ENCODE assay signal across 29 cellular contexts in the genomic region with DNA sequence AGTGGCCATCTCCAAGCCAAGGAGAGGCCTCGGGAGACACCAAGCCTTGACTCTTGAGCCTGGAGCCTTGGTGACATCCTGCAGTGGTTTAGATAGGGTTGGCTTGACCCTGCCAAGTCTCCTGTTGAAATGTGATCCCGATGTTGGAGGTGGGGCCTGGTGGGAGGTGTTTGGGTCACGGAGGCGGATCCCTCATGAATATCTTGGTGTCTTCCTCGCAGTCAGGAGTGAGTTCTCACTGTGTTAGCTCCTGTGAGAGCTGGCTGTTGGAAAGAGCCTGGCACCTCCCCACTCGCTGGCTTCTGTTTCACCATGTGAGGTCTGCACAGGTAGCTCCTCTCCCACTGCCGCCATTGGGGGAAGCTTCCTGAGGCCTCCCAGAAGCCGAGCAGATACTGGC. TPM values are rescaled to one million over a fixed set of nuclear protein-coding genes. Genes with fewer than 3 reads are reported as not detected.
"Had no signal": no experiment of that assay in that cellular context is flagged by ENCODE, and none has a peak within 500 bp of the region (broad histone marks: within the 10 kb centered on the region; RNA-seq: fewer than 3 reads in every experiment).

No MANE protein-coding gene starts in this region.

- H3K36me3 Mint-ChIP-seq: memory B cell; mesothelial cell of epicardium; naive B cell; natural killer cell treated with Interleukin-12 subunit alpha and Interleukin-12 subunit beta and Interleukin-15 and Interleukin-18, amount 100 ng/mL, for 72 hours; stimulated activated naive B cell treated with anti-CD40 and anti-IgM and Interleukin-4, amounts not matched to agents 10 μg/mL and 1 μg/mL and 100 μg/mL, for 72 hours had no signal

- H3K4me3 ChIP-seq: coronary artery, esophagus squamous epithelium, heart right ventricle, left ventricle myocardium inferior, lung, mucosa of descending colon, psoas muscle, sigmoid colon, thoracic aorta, tibial nerve, upper lobe of left lung had no signal

- H3K27ac Mint-ChIP-seq: memory B cell; mesothelial cell of epicardium; naive B cell; natural killer cell treated with Interleukin-12 subunit alpha and Interleukin-12 subunit beta and Interleukin-15 and Interleukin-18, amount 100 ng/mL, for 72 hours; stimulated activated naive B cell treated with anti-CD40 and anti-IgM and Interleukin-4, amounts not matched to agents 10 μg/mL and 1 μg/mL and 100 μg/mL, for 72 hours; stimulated activated naive CD8-positive, alpha-beta T cell treated with anti-CD3 and anti-CD28 coated beads, Interleukin-15, Interleukin-2, amounts not matched to agents 100 ng/mL and 50 ng/mL, for 24 hours had no signal

- H3K27ac ChIP-seq: coronary artery, esophagus squamous epithelium, heart right ventricle, left ventricle myocardium inferior, psoas muscle, sigmoid colon, thoracic aorta, tibial nerve, upper lobe of left lung had no signal

- H3K4me1 ChIP-seq: esophagus squamous epithelium, heart right ventricle, left ventricle myocardium inferior, psoas muscle, sigmoid colon, tibial nerve, upper lobe of left lung had no signal

- H3K9me3 Mint-ChIP-seq: memory B cell; mesothelial cell of epicardium; natural killer cell treated with Interleukin-12 subunit alpha and Interleukin-12 subunit beta and Interleukin-15 and Interleukin-18, amount 100 ng/mL, for 72 hours; neural crest cell; stimulated activated naive B cell treated with anti-CD40 and anti-IgM and Interleukin-4, amounts not matched to agents 10 μg/mL and 1 μg/mL and 100 μg/mL, for 72 hours; stimulated activated naive CD8-positive, alpha-beta T cell treated with anti-CD3 and anti-CD28 coated beads, Interleukin-15, Interleukin-2, amounts not matched to agents 100 ng/mL and 50 ng/mL, for 24 hours had no signal

- H3K9me3 ChIP-seq: esophagus squamous epithelium, heart right ventricle, left ventricle myocardium inferior, mucosa of descending colon, psoas muscle, sigmoid colon, thoracic aorta, tibial nerve, upper lobe of left lung had no signal

- H3K27me3 ChIP-seq: upper lobe of left lung had no signal

- H3K4me3 Mint-ChIP-seq: memory B cell; mesothelial cell of epicardium; naive B cell; natural killer cell treated with Interleukin-12 subunit alpha and Interleukin-12 subunit beta and Interleukin-15 and Interleukin-18, amount 100 ng/mL, for 72 hours; neural crest cell; stimulated activated naive B cell treated with anti-CD40 and anti-IgM and Interleukin-4, amounts not matched to agents 10 μg/mL and 1 μg/mL and 100 μg/mL, for 72 hours; stimulated activated naive CD8-positive, alpha-beta T cell treated with anti-CD3 and anti-CD28 coated beads, Interleukin-15, Interleukin-2, amounts not matched to agents 100 ng/mL and 50 ng/mL, for 24 hours had no signal

- H3K4me1 Mint-ChIP-seq: stimulated activated naive B cell treated with anti-CD40 and anti-IgM and Interleukin-4, amounts not matched to agents 10 μg/mL and 1 μg/mL and 100 μg/mL, for 72 hours had no signal

- ATAC-seq: heart right ventricle; left colon; mucosa of descending colon; natural killer cell treated with Interleukin-12 subunit alpha and Interleukin-12 subunit beta and Interleukin-15 and Interleukin-18, amount 100 ng/mL, for 72 hours; psoas muscle; right cardiac atrium; stimulated activated naive B cell treated with anti-CD40 and anti-IgM and Interleukin-4, amounts not matched to agents 10 μg/mL and 1 μg/mL and 100 μg/mL, for 72 hours had no signal

- H3K36me3 ChIP-seq: esophagus squamous epithelium, heart right ventricle, left ventricle myocardium inferior, sigmoid colon, thoracic aorta, tibial nerve, upper lobe of left lung had no signal

- DNase-seq: dermis blood vessel endothelial cell; effector memory CD4-positive, alpha-beta T cell; erythroblast; esophagus squamous epithelium; foreskin melanocyte; glutamatergic neuron; heart right ventricle; hippocampal formation; kidney glomerular epithelial cell; left colon; left ventricle myocardium inferior; naive B cell; sigmoid colon; stimulated activated CD4-positive, alpha-beta T cell treated with anti-CD3 and anti-CD28 coated beads, Interleukin-15, amount 100 ng/mL, for 24 hours; stimulated activated CD4-positive, alpha-beta T cell treated with anti-CD3 and anti-CD28 coated beads, Interleukin-2, amount 100 ng/mL, for 48 hours; stimulated activated naive B cell treated with anti-CD40 and anti-IgM and Interleukin-4, amounts not matched to agents 10 μg/mL and 1 μg/mL and 100 μg/mL, for 72 hours; upper lobe of left lung had no signal

RNA-seq across cellular contexts. Expression of a gene that starts 38.8 kb away (rescaled TPM):
- total RNA-seq: natural killer cell treated with Interleukin-12 subunit alpha and Interleukin-12 subunit beta and Interleukin-15 and Interleukin-18, amount 100 ng/mL, for 72 hours had no signal
